In the genomic region with DNA sequence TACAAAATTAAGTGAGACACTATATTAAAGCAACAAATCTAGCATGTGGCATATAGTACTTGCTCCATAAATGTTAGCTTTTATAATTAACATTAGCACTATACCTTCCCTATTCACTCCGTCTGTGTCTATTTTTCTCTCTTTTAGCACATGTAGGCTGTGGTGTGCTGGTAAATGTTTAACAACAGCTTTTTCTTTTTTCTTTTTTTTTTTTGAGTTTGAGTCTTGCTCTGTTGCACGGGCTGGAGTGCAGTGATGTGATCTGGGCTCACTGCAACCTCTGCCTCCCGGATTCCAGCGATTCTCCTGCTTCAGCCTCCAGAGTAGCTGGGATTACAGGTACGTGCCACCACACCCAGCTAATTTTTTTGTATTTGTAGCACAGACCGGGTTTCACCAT, we compare ENCODE assay signal across 20 cellular contexts.
"Had no signal": no experiment of that assay in that cellular context is flagged by ENCODE, and none has a peak within 500 bp of the region (broad histone marks: within the 10 kb centered on the region; RNA-seq: fewer than 3 reads in every experiment).

No MANE protein-coding gene starts in this region.

- DNase-seq: effector memory CD4-positive, alpha-beta T cell; erythroblast; esophagus squamous epithelium; head of caudate nucleus; kidney; left colon; left ventricle myocardium superior; lower lobe of right lung; natural killer cell; pancreas; sigmoid colon; stimulated activated CD4-positive, alpha-beta T cell treated with anti-CD3 and anti-CD28 coated beads, Interleukin-2, amount 100 ng/mL, for 24 hours; stimulated activated CD4-positive, alpha-beta T cell treated with anti-CD3 and anti-CD28 coated beads, Interleukin-4, amount 100 ng/mL, for 24 hours; stimulated activated naive CD4-positive, alpha-beta T cell treated with Interleukin-2 at 50 U/mL for 16 hours; stomach; thyroid gland had no signal

- ATAC-seq: left colon; left ventricle myocardium superior; lower lobe of right lung; natural killer cell; pancreas; stimulated activated effector memory CD8-positive, alpha-beta T cell treated with anti-CD3 and anti-CD28 coated beads, Interleukin-12 subunit alpha, Interleukin-12 subunit beta, amount 100 ng/mL, for 72 hours had no signal

- H3K27me3 ChIP-seq: esophagus squamous epithelium, hepatocyte, pancreas, sigmoid colon, stomach, thyroid gland had no signal

- H3K4me1 ChIP-seq: esophagus squamous epithelium, pancreas, sigmoid colon, stomach had no signal

- H3K9me3 ChIP-seq: esophagus squamous epithelium, lower lobe of right lung, neutrophil, pancreas, sigmoid colon, stomach, thyroid gland had no signal

- H3K36me3 ChIP-seq: esophagus squamous epithelium, lower lobe of right lung, neutrophil, pancreas, sigmoid colon, stomach, thyroid gland had no signal

- H3K4me3 ChIP-seq: coronary artery, esophagus squamous epithelium, hepatocyte, lower lobe of right lung, pancreas, sigmoid colon, stomach, thyroid gland had no signal

- H3K27ac ChIP-seq: coronary artery, esophagus squamous epithelium, hepatocyte, lower lobe of right lung, neutrophil, pancreas, sigmoid colon, stomach, thyroid gland had no signal
